Comparison of ENCODE assay signal across 18 cellular contexts in genomic region chr20:47027042-47027441, GRCh38.
DNase-seq lines count a peak whose midpoint lies in the region; ATAC-seq and TF ChIP-seq lines count a peak whose summit lies in the region.
"Had no signal": no experiment of that assay in that cellular context is flagged by ENCODE, and none has a peak within 500 bp of the region (broad histone marks: within the 10 kb centered on the region; RNA-seq: fewer than 3 reads in every experiment).

No MANE protein-coding gene starts in this region.

- H3K4me3 ChIP-seq in AG10803 (ENCODE audit: low read length), result no peak overlapping the region
- no peak overlapping the region for H3K4me3 ChIP-seq in LNCaP clone FGC (ENCODE audit: low read depth, low read length)
- H3K4me3 ChIP-seq: A549, HAP-1 had no signal

- H3K36me3 Mint-ChIP-seq in activated T-helper 17 cell treated with anti-CD3 and anti-CD28 coated beads, Interleukin-2, amount 50 U/mL, for 72 hours (ENCODE audit: low read depth), result no peaks in the 10 kb centered on the region
- H3K36me3 Mint-ChIP-seq: CD4-positive, alpha-beta memory T cell had no signal

- peaks cover 22% of the 10 kb centered on the region for H3K27me3 Mint-ChIP-seq in activated T-helper 17 cell treated with anti-CD3 and anti-CD28 coated beads, Interleukin-2, amount 50 U/mL, for 72 hours

- H3K9me3 Mint-ChIP-seq in activated T-helper 17 cell treated with anti-CD3 and anti-CD28 coated beads, Interleukin-2, amount 50 U/mL, for 72 hours, result no peaks in the 10 kb centered on the region

- ATAC-seq in activated T-helper 17 cell treated with anti-CD3 and anti-CD28 coated beads, Interleukin-2, amount 50 U/mL, for 72 hours (replicated peaks), result peak; percentile 68
- ATAC-seq in GM19328 (IDR thresholded peaks at IDR 0.05; ENCODE audit: unreplicated experiment) (no peak), GM21367 (IDR thresholded peaks at IDR 0.05; ENCODE audit: unreplicated experiment) (no peak)
- ATAC-seq: A549 had no signal

- no peak for TF ChIP-seq CTCF in AG10803 (conservative IDR thresholded peaks at IDR 0.05; ENCODE audit: low read length)
- TF ChIP-seq CTCF in LNCaP clone FGC (IDR thresholded peaks at IDR 0.05; ENCODE audit: control insufficient read depth, extremely low read depth, insufficient read depth), result 0 out of 2 replicates have a peak, but pooled peaks have one; percentile 12

- H3K4me1 Mint-ChIP-seq in activated T-helper 17 cell treated with anti-CD3 and anti-CD28 coated beads, Interleukin-2, amount 50 U/mL, for 72 hours, result no peaks in the 10 kb centered on the region
- H3K4me1 Mint-ChIP-seq: CD4-positive, alpha-beta memory T cell had no signal

- no peak overlapping the region for H3K27ac Mint-ChIP-seq in activated T-helper 17 cell treated with anti-CD3 and anti-CD28 coated beads, Interleukin-2, amount 50 U/mL, for 72 hours
- H3K27ac Mint-ChIP-seq: CD4-positive, alpha-beta memory T cell had no signal

- peak; percentile 38 for DNase-seq in AG10803 (ENCODE audit: low read depth)
- DNase-seq in LNCaP clone FGC (ENCODE audit: low read depth), result peak; percentile 87
- peak; percentile 29 for DNase-seq in kidney tubule cell (ENCODE audit: low spot score)
- DNase-seq in NCI-H1105 (lab: John Stamatoyannopoulos, UW), result no peak
- DNase-seq in NCI-H187 (lab: John Stamatoyannopoulos, UW), result no peak
- DNase-seq: CD4-positive, alpha-beta memory T cell; DND-41; IMR-90; NCI-H1048; NCI-H187 treated with DMSO at 0.1 percent for 48 hours; NCI-H446; NCI-H748 treated with DMSO at 0.1 percent for 48 hours; SHP77 had no signal

- H3K4me3 Mint-ChIP-seq in activated T-helper 17 cell treated with anti-CD3 and anti-CD28 coated beads, Interleukin-2, amount 50 U/mL, for 72 hours, result no peak overlapping the region
- H3K4me3 Mint-ChIP-seq: CD4-positive, alpha-beta memory T cell had no signal

Comparison
In these comparisons a context has a peak if more than half of its experiments do, and no peak if none do; other contexts are left out.
1. DNase-seq: peak in AG10803 (single experiment), LNCaP clone FGC (single experiment) and kidney tubule cell (single experiment); none in NCI-H1105 (single experiment) and NCI-H187 (0 of 2).